Comparison of ENCODE assay signal across 19 cellular contexts in the genomic region with DNA sequence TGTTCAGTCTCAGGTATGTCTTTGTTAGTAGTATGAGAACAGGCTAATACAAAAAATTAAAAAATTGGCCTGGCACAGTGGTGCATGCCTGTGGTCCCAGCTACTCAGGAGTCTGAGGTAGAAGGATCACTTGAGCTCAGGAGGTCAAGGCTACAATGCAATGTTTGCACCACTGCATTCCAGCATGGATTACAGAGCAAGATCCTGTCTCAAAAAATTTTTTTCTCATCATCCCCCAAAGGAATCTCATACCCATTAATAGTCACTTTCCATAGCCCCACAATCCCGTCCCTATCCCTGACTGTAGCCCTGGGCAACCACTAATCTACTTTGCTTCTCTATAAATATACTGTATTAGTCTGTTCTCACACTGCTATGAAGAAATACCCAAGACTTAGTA. TPM values are rescaled to one million over a fixed set of nuclear protein-coding genes. Genes with fewer than 3 reads are reported as not detected.
DNase-seq lines count a peak whose midpoint lies in the region; ATAC-seq and TF ChIP-seq lines count a peak whose summit lies in the region.
"Had no signal": no experiment of that assay in that cellular context is flagged by ENCODE, and none has a peak within 500 bp of the region (broad histone marks: within the 10 kb centered on the region; RNA-seq: fewer than 3 reads in every experiment).

No MANE protein-coding gene starts in this region.

- H3K18ac ChIP-seq in IMR-90 (ENCODE audit: low read depth, low read length), result no peak overlapping the region

- no peaks in the 10 kb centered on the region; a peak in 1 of 4 replicates for H3K79me1 ChIP-seq in IMR-90 (ENCODE audit: low read depth in 1 of 2, low read length in 2 of 2)

- TF ChIP-seq CTCF in AG10803 (conservative IDR thresholded peaks at IDR 0.05; ENCODE audit: low read length) (no peak), IMR-90 (conservative IDR thresholded peaks at IDR 0.05; ENCODE audit: low read depth, low read length) (no peak), upper lobe of left lung (IDR thresholded peaks at IDR 0.05) (no peak)

- H2BK120ac ChIP-seq in IMR-90 (ENCODE audit: low read depth, low read length), result no peak overlapping the region; the same call in 1 of the 2 replicates

- ATAC-seq in IMR-90 (ENCODE audit: low read depth) (no peak; the same call in 1 of the 2 replicates), upper lobe of left lung (ENCODE audit: low FRiP score in 2 of 2) (no peak), HG03097 (IDR thresholded peaks at IDR 0.05; ENCODE audit: low FRiP score, unreplicated experiment) (no peak)
- ATAC-seq: GM23338, HCT116 had no signal

- H2BK20ac ChIP-seq in IMR-90 (ENCODE audit: low read depth, low read length), result no peak overlapping the region

- 0 out of 2 replicates have a peak, but pooled peaks cover 2% of the 10 kb centered on the region for H3K36me3 ChIP-seq in IMR-90 (ENCODE audit: control insufficient read depth, insufficient read depth, low read length)
- no peaks in the 10 kb centered on the region for H3K36me3 ChIP-seq in upper lobe of left lung

- H3K9me1 ChIP-seq in IMR-90 (ENCODE audit: insufficient read depth, low read length), result no peaks in the 10 kb centered on the region

- H2BK15ac ChIP-seq in IMR-90 (ENCODE audit: low read depth, low read length), result no peak overlapping the region

- DNase-seq in AG10803 (ENCODE audit: low read depth) (peak; percentile 32), IMR-90 (peak; percentile 34), astrocyte of the hippocampus (ENCODE audit: low read depth, low spot score) (peak; percentile 14), iris pigment epithelial cell (ENCODE audit: low read depth) (peak; percentile 17), upper lobe of left lung (no peak), iPS-NIHi11 (ENCODE audit: low spot score) (no peak), NOMO-1 treated with DMSO at 0.1 percent for 48 hours (lab: John Stamatoyannopoulos, UW; ENCODE audit: unreplicated experiment) (no peak)
- DNase-seq: 8988T; BE2C; C1 segment of cervical spinal cord; CD4-positive, CD25-positive, alpha-beta regulatory T cell; CD8-positive, alpha-beta memory T cell; COR-L47; DMS 273 treated with DMSO at 0.1 percent for 48 hours; DMS53; DND-41 had no signal

- no peaks in the 10 kb centered on the region; the same call in 1 of the 2 replicates for H3K4me1 ChIP-seq in IMR-90 (ENCODE audit: control insufficient read depth, insufficient read depth, low read length)
- H3K4me1 ChIP-seq in upper lobe of left lung, result no peaks in the 10 kb centered on the region

- in situ Hi-C loops in IMR-90 (cut with MboI; ENCODE audit: low sequenced_read_pairs), result no loop called here

- H3K9ac ChIP-seq in IMR-90 (ENCODE audit: low read depth, low read length), result no peak overlapping the region

- no peak overlapping the region for H3K56ac ChIP-seq in IMR-90 (ENCODE audit: extremely low read depth, insufficient read depth, low read length)

- TF ChIP-seq RAD21 in IMR-90 (IDR thresholded peaks at IDR 0.05; ENCODE audit: low read length), result no peak

- dilution Hi-C loops in IMR-90 (cut with HindIII; ENCODE audit: low sequenced_read_pairs, unreplicated experiment), result no loop called here

- POLR2A ChIA-PET in IMR-90 (lab: Charles Lee; ENCODE audit: unreplicated experiment), result no interaction called here

- no peak overlapping the region for H3K4me2 ChIP-seq in IMR-90 (ENCODE audit: low read depth, low read length)
- H3K4me2 ChIP-seq: GM23338 had no signal

- H3K14ac ChIP-seq in IMR-90 (replicated peaks; ENCODE audit: low read depth, low read length), result no peak overlapping the region

- H4K91ac ChIP-seq in IMR-90 (ENCODE audit: insufficient read depth, low read depth, low read length), result no peak overlapping the region

- no peak overlapping the region for H2AFZ ChIP-seq in IMR-90 (replicated peaks; ENCODE audit: low read length, poor library complexity)
- H2AFZ ChIP-seq: GM23338 had no signal

- intact Hi-C loops in IMR-90 (cut with micrococcal nuclease), result no loop called here

- no CpG with 5 or more reads among the region's 1 CpG for WGBS in IMR-90 (ENCODE audit: extremely low coverage in 2 of 2, insufficient read length in 1 of 2), 2 experiments
- 84 to 91% methylated on average over 1 of the region's 1 CpG for WGBS in upper lobe of left lung, 2 donors

- H3K4me3 ChIP-seq in AG10803 (ENCODE audit: low read length) (no peak overlapping the region), IMR-90 (ENCODE audit: insufficient read depth, low read depth, low read length) (no peak overlapping the region), upper lobe of left lung (no peak overlapping the region)
- H3K4me3 ChIP-seq: GM23338 had no signal

- no peak overlapping the region for H2AK5ac ChIP-seq in IMR-90 (ENCODE audit: low read depth, low read length)

- H3K27me3 ChIP-seq in IMR-90 (ENCODE audit: control insufficient read depth, insufficient read depth, low read length) (no peaks in the 10 kb centered on the region), upper lobe of left lung (no peaks in the 10 kb centered on the region)
- H3K27me3 ChIP-seq: BE2C had no signal

- no peak overlapping the region for H3K27ac ChIP-seq in IMR-90 (ENCODE audit: insufficient read depth, low read length)
- H3K27ac ChIP-seq in upper lobe of left lung, result no peak overlapping the region

- H4K8ac ChIP-seq in IMR-90 (ENCODE audit: low read depth in 2 of 2, low read length in 2 of 2), result no peak overlapping the region

- BruUV-seq in IMR-90 (replicated peaks; lab: Mats Ljungman, UMichigan), result no TSS peak

- H2BK5ac ChIP-seq in IMR-90 (ENCODE audit: low read depth, low read length, poor library complexity, severe bottlenecking), result peak overlapping the region; percentile 7

- H3K4ac ChIP-seq in IMR-90 (ENCODE audit: low read depth, low read length), result no peak overlapping the region

- TF ChIP-seq EP300 in upper lobe of left lung (IDR thresholded peaks at IDR 0.05), result no peak

- CTCF ChIA-PET in IMR-90 (lab: Yijun Ruan, JAX), result no interaction called here

- no peak overlapping the region for H2AK9ac ChIP-seq in IMR-90 (replicated peaks; ENCODE audit: low read depth, low read length, poor library complexity)

- H4K20me1 ChIP-seq in IMR-90 (ENCODE audit: insufficient read depth, low read length), result no peaks in the 10 kb centered on the region

- TF ChIP-seq POLR2A in IMR-90 (IDR thresholded peaks at IDR 0.05; ENCODE audit: low read depth, low read length) (no peak), upper lobe of left lung (IDR thresholded peaks at IDR 0.05) (no peak)

- H3K23ac ChIP-seq in IMR-90 (ENCODE audit: low read depth, low read length), result no peak overlapping the region

- peaks cover 13% of the 10 kb centered on the region for H3K9me3 ChIP-seq in IMR-90 (ENCODE audit: control insufficient read depth, insufficient read depth, low read length)
- peaks cover 0 to 14% (median 4%) of the 10 kb centered on the region in 4 donors for H3K9me3 ChIP-seq in upper lobe of left lung

- H4K5ac ChIP-seq in IMR-90 (ENCODE audit: low read depth, low read length), result no peak overlapping the region

TF ChIP-seq in IMR-90, 13 proteins besides CTCF, POLR2A, EP300 and RAD21:
- TF ChIP-seq RCOR1 (IDR thresholded peaks at IDR 0.05; ENCODE audit: insufficient replicate concordance, low read length) (no peak), MAFK (IDR thresholded peaks at IDR 0.05; ENCODE audit: low read depth, low read length) (no peak), MAZ (IDR thresholded peaks at IDR 0.05; ENCODE audit: borderline replicate concordance, low read depth, low read length) (no peak), MXI1 (IDR thresholded peaks at IDR 0.05; ENCODE audit: borderline replicate concordance, low read depth, low read length) (no peak), BHLHE40 (IDR thresholded peaks at IDR 0.05; ENCODE audit: low read depth, low read length) (no peak), RFX5 (IDR thresholded peaks at IDR 0.05; ENCODE audit: low read depth, low read length) (no peak), NFE2L2 (IDR thresholded peaks at IDR 0.05; ENCODE audit: low read depth, low read length) (no peak), CEBPB (IDR thresholded peaks at IDR 0.05; ENCODE audit: low read depth, low read length) (no peak), FOS (IDR thresholded peaks at IDR 0.05; ENCODE audit: low read depth, low read length) (no peak), CHD1 (IDR thresholded peaks at IDR 0.05; ENCODE audit: low read depth, low read length) (no peak), SMC3 (IDR thresholded peaks at IDR 0.05; ENCODE audit: low read depth, low read length) (no peak)
- TF ChIP-seq, protein P1, sequence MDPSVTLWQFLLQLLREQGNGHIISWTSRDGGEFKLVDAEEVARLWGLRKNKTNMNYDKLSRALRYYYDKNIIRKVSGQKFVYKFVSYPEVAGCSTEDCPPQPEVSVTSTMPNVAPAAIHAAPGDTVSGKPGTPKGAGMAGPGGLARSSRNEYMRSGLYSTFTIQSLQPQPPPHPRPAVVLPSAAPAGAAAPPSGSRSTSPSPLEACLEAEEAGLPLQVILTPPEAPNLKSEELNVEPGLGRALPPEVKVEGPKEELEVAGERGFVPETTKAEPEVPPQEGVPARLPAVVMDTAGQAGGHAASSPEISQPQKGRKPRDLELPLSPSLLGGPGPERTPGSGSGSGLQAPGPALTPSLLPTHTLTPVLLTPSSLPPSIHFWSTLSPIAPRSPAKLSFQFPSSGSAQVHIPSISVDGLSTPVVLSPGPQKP (IDR thresholded peaks at IDR 0.05; ENCODE audit: borderline replicate concordance, low read depth, low read length), result no peak
- TF ChIP-seq, protein P2, sequence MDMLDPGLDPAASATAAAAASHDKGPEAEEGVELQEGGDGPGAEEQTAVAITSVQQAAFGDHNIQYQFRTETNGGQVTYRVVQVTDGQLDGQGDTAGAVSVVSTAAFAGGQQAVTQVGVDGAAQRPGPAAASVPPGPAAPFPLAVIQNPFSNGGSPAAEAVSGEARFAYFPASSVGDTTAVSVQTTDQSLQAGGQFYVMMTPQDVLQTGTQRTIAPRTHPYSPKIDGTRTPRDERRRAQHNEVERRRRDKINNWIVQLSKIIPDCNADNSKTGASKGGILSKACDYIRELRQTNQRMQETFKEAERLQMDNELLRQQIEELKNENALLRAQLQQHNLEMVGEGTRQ (IDR thresholded peaks at IDR 0.05; ENCODE audit: low read depth, low read length), result no peak
TF ChIP-seq in IMR-90: peak in this region for 0.

RNA-seq across cellular contexts. Expression of gene TTC8, which starts 57.8 kb away (rescaled TPM):
- total RNA-seq in IMR-90 (2012; rRNA removed) (48.0 and 48.9 TPM in 2 replicates), upper lobe of left lung (10 to 100 TPM in 5 of 6 donors, 1 to 10 TPM in 1; 7.8 to 21.4 (median 15.7) TPM)
- 75.9 and 84.2 TPM in 2 replicates for polyA plus RNA-seq in IMR-90 (2012; rRNA removed)
- polyA plus RNA-seq in IMR-90 (2012; cell fraction: cytosol; rRNA removed), result 21.1 and 38.5 TPM in 2 replicates
- polyA plus RNA-seq in IMR-90 (2012; cell fraction: nucleus; rRNA removed; ENCODE audit: low replicate concordance), result 29.6 and 115 TPM in 2 replicates

Comparison
In these comparisons a context has a peak if more than half of its experiments do, and no peak if none do; other contexts are left out.
1. DNase-seq: peak in AG10803 (single experiment), IMR-90 (single experiment), astrocyte of the hippocampus (single experiment) and iris pigment epithelial cell (single experiment); none in upper lobe of left lung (0 of 2), iPS-NIHi11 (single experiment) and NOMO-1 treated with DMSO at 0.1 percent for 48 hours (single experiment).